Comparison of ENCODE assay signal across 8 cellular contexts in genomic region chr20:5855939-5856338, GRCh38.
"Had no signal": no experiment of that assay in that cellular context is flagged by ENCODE, and none has a peak within 500 bp of the region (broad histone marks: within the 10 kb centered on the region; RNA-seq: fewer than 3 reads in every experiment).

No MANE protein-coding gene starts in this region.

- DNase-seq: GDM1, GF-D8 had no signal

- ATAC-seq: GM12878 had no signal

- FAIRE-seq: G401.6, GM12878, GM12891, GM12892, GM18507, GM19239 had no signal

- H3K4me3 ChIP-seq: GM12878 had no signal
